ENCODE assay signal across 23 cellular contexts in genomic region chr11:66708026-66708579, GRCh38.
"Had no signal": no experiment of that assay in that cellular context is flagged by ENCODE, and none has a peak within 500 bp of the region (broad histone marks: within the 10 kb centered on the region; RNA-seq: fewer than 3 reads in every experiment).

No MANE protein-coding gene starts in this region.

- H3K4me3 Mint-ChIP-seq: natural killer cell; stimulated activated memory B cell treated with anti-CD40 and anti-IgM and Interleukin-4, amounts not matched to agents 10 μg/mL and 1 μg/mL and 100 μg/mL, for 72 hours; stimulated activated naive CD8-positive, alpha-beta T cell treated with anti-CD3 and anti-CD28 coated beads, Interleukin-15, Interleukin-2, amounts not matched to agents 100 ng/mL and 50 ng/mL, for 24 hours had no signal

- DNase-seq: cortex of kidney; dorsolateral prefrontal cortex; effector CD8-positive, alpha-beta T cell; esophagus squamous epithelium; foreskin fibroblast; head of caudate nucleus; kidney; natural killer cell; spleen; stimulated activated CD4-positive, alpha-beta T cell treated with anti-CD3 and anti-CD28 coated beads, Interleukin-15, amount 100 ng/mL, for 24 hours; stimulated activated CD4-positive, alpha-beta T cell treated with anti-CD3 and anti-CD28 coated beads, Interleukin-1b, Interleukin-23, amount 100 ng/mL, for 48 hours; stimulated activated CD4-positive, alpha-beta T cell treated with anti-CD3 and anti-CD28 coated beads, Interleukin-4, amount 100 ng/mL, for 24 hours; testis; upper lobe of right lung had no signal

- H2AFZ ChIP-seq: hepatocyte had no signal

- H3K36me3 Mint-ChIP-seq: natural killer cell; stimulated activated memory B cell treated with anti-CD40 and anti-IgM and Interleukin-4, amounts not matched to agents 10 μg/mL and 1 μg/mL and 100 μg/mL, for 72 hours had no signal

- H3K27ac ChIP-seq: epithelial cell of prostate, esophagus squamous epithelium, gastroesophageal sphincter, hepatocyte, spleen, testis, tibial nerve, upper lobe of right lung, vagina had no signal

- H3K27me3 Mint-ChIP-seq: stimulated activated naive CD8-positive, alpha-beta T cell treated with anti-CD3 and anti-CD28 coated beads, Interleukin-15, Interleukin-2, amounts not matched to agents 100 ng/mL and 50 ng/mL, for 24 hours had no signal

- H3K4me1 ChIP-seq: gastroesophageal sphincter, spleen, testis, tibial nerve, upper lobe of right lung, vagina had no signal

- H3K36me3 ChIP-seq: gastroesophageal sphincter, spleen, tibial nerve, upper lobe of right lung, vagina had no signal

- H3K4me3 ChIP-seq: dorsolateral prefrontal cortex, esophagus squamous epithelium, gastroesophageal sphincter, hepatocyte, spleen, testis, tibial nerve, upper lobe of right lung, vagina had no signal

- H3K27me3 ChIP-seq: dorsolateral prefrontal cortex, esophagus squamous epithelium, gastroesophageal sphincter, hepatocyte, spleen, testis, tibial nerve, upper lobe of right lung, vagina had no signal

- H3K9me3 Mint-ChIP-seq: natural killer cell; stimulated activated memory B cell treated with anti-CD40 and anti-IgM and Interleukin-4, amounts not matched to agents 10 μg/mL and 1 μg/mL and 100 μg/mL, for 72 hours; stimulated activated naive CD8-positive, alpha-beta T cell treated with anti-CD3 and anti-CD28 coated beads, Interleukin-15, Interleukin-2, amounts not matched to agents 100 ng/mL and 50 ng/mL, for 24 hours had no signal

- H3K4me1 Mint-ChIP-seq: natural killer cell; stimulated activated memory B cell treated with anti-CD40 and anti-IgM and Interleukin-4, amounts not matched to agents 10 μg/mL and 1 μg/mL and 100 μg/mL, for 72 hours had no signal

- H3K27ac Mint-ChIP-seq: natural killer cell; stimulated activated memory B cell treated with anti-CD40 and anti-IgM and Interleukin-4, amounts not matched to agents 10 μg/mL and 1 μg/mL and 100 μg/mL, for 72 hours; stimulated activated naive CD8-positive, alpha-beta T cell treated with anti-CD3 and anti-CD28 coated beads, Interleukin-15, Interleukin-2, amounts not matched to agents 100 ng/mL and 50 ng/mL, for 24 hours had no signal

- H3K79me2 ChIP-seq: hepatocyte had no signal

- H3K4me2 ChIP-seq: hepatocyte had no signal

- H3K9me3 ChIP-seq: esophagus squamous epithelium, gastroesophageal sphincter, spleen, testis, tibial nerve, upper lobe of right lung, vagina had no signal

- ATAC-seq: gastroesophageal sphincter, left lobe of liver, natural killer cell, sciatic nerve, upper lobe of right lung had no signal
